Comparison of ENCODE assay signal across 8 cellular contexts in genomic region chr5:126808619-126809018, GRCh38. TPM values are rescaled to one million over a fixed set of nuclear protein-coding genes. Genes with fewer than 3 reads are reported as not detected.
A peak's percentile ranks its signal among the peaks of the same experiment; 100 is the strongest.
DNase-seq lines count a peak whose midpoint lies in the region; ATAC-seq and TF ChIP-seq lines count a peak whose summit lies in the region.

No MANE protein-coding gene starts in this region.

- POLR2A ChIA-PET in AG04449 (lab: Yijun Ruan, JAX) = no interaction called here

- TF ChIP-seq CTCF in AG04449 (IDR thresholded peaks at IDR 0.05; ENCODE audit: insufficient read depth, low read length, missing control alignments) = peak; percentile 49
- peak; percentile 39 to 66 (median 58) for TF ChIP-seq CTCF in adrenal gland (IDR thresholded peaks at IDR 0.05)

- no peaks in the 10 kb centered on the region for H3K27me3 ChIP-seq in adrenal gland

- H3K4me3 ChIP-seq in AG04449 (ENCODE audit: low read depth, low read length) (no peak overlapping the region), adrenal gland (no peak overlapping the region)

- WGBS in adrenal gland, 4 donors = 46 to 54% (median 47%) methylated on average over 4 of the region's 4 CpGs

- intact Hi-C loops in adrenal gland (cut with DNase I) = no loop called here

- ATAC-seq in HG03575 (IDR thresholded peaks at IDR 0.05; ENCODE audit: extremely low read depth, insufficient number of reproducible peaks, low FRiP score, unreplicated experiment) (peak; percentile 47), GM21576 (IDR thresholded peaks at IDR 0.05; ENCODE audit: unreplicated experiment) (no peak), HG02588 (IDR thresholded peaks at IDR 0.05; ENCODE audit: unreplicated experiment) (no peak)

- no peaks in the 10 kb centered on the region for H3K36me3 ChIP-seq in adrenal gland (replicated peaks in 1 of 2)

- no peak for TF ChIP-seq POLR2A in adrenal gland (IDR thresholded peaks at IDR 0.05)

- H3K4me1 ChIP-seq in adrenal gland (replicated peaks in 1 of 2) = no peaks in the 10 kb centered on the region

- CTCF ChIA-PET in AG04449 (lab: Yijun Ruan, JAX) = interaction anchor here (0.6 to 5.2 kb wide), 16 partner anchors 9 to 236 kb away, joined by 3 to 32 read pairs (median 4); partner anchors contain the start of gene LMNB1

- no peaks in the 10 kb centered on the region for H3K9me3 ChIP-seq in adrenal gland (replicated peaks in 1 of 3)

- DNase-seq in AG04449 (ENCODE audit: low read depth, low spot score) = no peak
- DNase-seq in GM03348 (ENCODE audit: low spot score) = peak; percentile 62
- DNase-seq in adrenal gland = peak in 1 of 7 donors; percentile 7
- DNase-seq in kidney tubule cell (ENCODE audit: low spot score) = peak; percentile 51
- no peak for DNase-seq in DMS79 treated with DMSO at 0.1 percent for 48 hours (lab: John Stamatoyannopoulos, UW)

- no peak overlapping the region for H3K27ac ChIP-seq in adrenal gland

RNA-seq across cellular contexts. Expression of gene LMNB1, which starts 31.7 kb away (rescaled TPM):
- total RNA-seq in adrenal gland = 1 to 10 TPM; 4.6 to 7.3 (median 5.7) TPM
- polyA plus RNA-seq in adrenal gland = 1 to 10 TPM in 2 of 3 donors, under 1 TPM in 1; 0.97 to 6.4 (median 1.2) TPM

Comparison
In these comparisons a context has a peak if more than half of its experiments do, and no peak if none do; other contexts are left out.
1. DNase-seq: peak in GM03348 (single experiment) and kidney tubule cell (single experiment); none in AG04449 (single experiment) and DMS79 treated with DMSO at 0.1 percent for 48 hours (single experiment).